Comparison of ENCODE assay signal across 17 cellular contexts in the genomic region with DNA sequence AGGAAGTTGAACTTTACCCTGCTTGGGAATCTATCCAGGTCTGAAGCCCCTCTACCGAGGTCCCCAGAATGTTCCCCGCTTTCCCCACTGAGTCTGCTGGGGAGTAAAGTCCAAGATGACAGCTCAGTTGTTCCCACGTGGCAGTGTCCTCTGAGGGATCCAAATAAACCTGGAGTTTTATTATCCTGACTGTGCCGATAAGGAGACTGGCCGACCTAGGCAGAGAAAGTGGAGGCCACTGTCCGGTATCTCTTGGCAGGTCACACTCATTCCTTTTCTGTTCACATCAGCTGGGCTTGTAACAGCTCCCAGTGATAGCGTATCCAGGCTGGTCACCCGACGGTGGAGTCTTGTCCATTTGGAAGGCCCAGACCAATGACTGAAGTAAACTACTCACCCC. TPM values are rescaled to one million over a fixed set of nuclear protein-coding genes. Genes with fewer than 3 reads are reported as not detected.
"Had no signal": no experiment of that assay in that cellular context is flagged by ENCODE, and none has a peak within 500 bp of the region (broad histone marks: within the 10 kb centered on the region; RNA-seq: fewer than 3 reads in every experiment).

No MANE protein-coding gene starts in this region.

- H3K9me3 ChIP-seq: upper lobe of left lung had no signal

- DNase-seq: activated CD4-positive, CD25-positive, alpha-beta regulatory T cell treated with anti-CD3 and anti-CD28 coated beads, Interleukin-2, amount 50 U/mL, for 72 hours; activated naive CD4-positive, alpha-beta T cell treated with anti-CD3 and anti-CD28 coated beads, Interleukin-2, amount 50 U/mL, for 16 hours; dorsolateral prefrontal cortex; kidney glomerular epithelial cell; mammary epithelial cell; naive thymus-derived CD4-positive, alpha-beta T cell; stimulated activated CD4-positive, alpha-beta T cell treated with anti-CD3 and anti-CD28 coated beads, Interleukin-4, amount 100 ng/mL, for 24 hours; stimulated activated naive CD4-positive, alpha-beta T cell; substantia nigra; upper lobe of left lung had no signal

- H3K9ac ChIP-seq: parathyroid adenoma had no signal

- H3K4me1 ChIP-seq: parathyroid adenoma, upper lobe of left lung had no signal

- H3K79me2 ChIP-seq: parathyroid adenoma had no signal

- H2AFZ ChIP-seq: parathyroid adenoma had no signal

- H3K36me3 ChIP-seq: upper lobe of left lung had no signal

- FAIRE-seq: astrocyte, bronchial epithelial cell, endometrium had no signal

- ATAC-seq: activated T-helper 17 cell treated with anti-CD3 and anti-CD28 coated beads, Interleukin-2, amount 50 U/mL, for 72 hours; esophagus mucosa; naive thymus-derived CD4-positive, alpha-beta T cell had no signal

- H3K4me3 ChIP-seq: dorsolateral prefrontal cortex, upper lobe of left lung had no signal

- H3K27ac ChIP-seq: dorsolateral prefrontal cortex, parathyroid adenoma, upper lobe of left lung had no signal

- H3K27me3 ChIP-seq: dorsolateral prefrontal cortex, upper lobe of left lung had no signal

RNA-seq across cellular contexts. Expression of a gene that starts 47.3 kb away (rescaled TPM):
- total RNA-seq: activated T-helper 17 cell treated with anti-CD3 and anti-CD28 coated beads, Interleukin-2, amount 50 U/mL, for 72 hours; mononuclear cell; naive thymus-derived CD4-positive, alpha-beta T cell had no signal
- polyA plus RNA-seq: naive thymus-derived CD4-positive, alpha-beta T cell had no signal
